ENCODE assay signal across 6 cellular contexts in genomic region chr18:60329131-60329530, GRCh38. TPM values are rescaled to one million over a fixed set of nuclear protein-coding genes. Genes with fewer than 3 reads are reported as not detected.
"Had no signal": no experiment of that assay in that cellular context is flagged by ENCODE, and none has a peak within 500 bp of the region (broad histone marks: within the 10 kb centered on the region; RNA-seq: fewer than 3 reads in every experiment).

No MANE protein-coding gene starts in this region.

- DNase-seq: H9, HCEC 1CT, IMR-90 had no signal

- H3K4me3 ChIP-seq: GM23338 had no signal

- H2AFZ ChIP-seq: GM23338 had no signal

- H3K4me3 Mint-ChIP-seq: GM23338, H9 had no signal

- H3K27ac Mint-ChIP-seq: GM23338, H9 had no signal

- H3K4me1 Mint-ChIP-seq: GM23338 had no signal

- H3K4me2 ChIP-seq: GM23338 had no signal

RNA-seq across cellular contexts. Expression of gene MC4R, which starts 43.4 kb away (rescaled TPM):
- total RNA-seq: GM23338, H1, H9, HT-29 had no signal
- polyA plus RNA-seq: GM23338 had no signal
